Comparison of ENCODE assay signal across 30 cellular contexts in genomic region chr4:8289956-8290700, GRCh38. TPM values are rescaled to one million over a fixed set of nuclear protein-coding genes. Genes with fewer than 3 reads are reported as not detected.
DNase-seq lines count a peak whose midpoint lies in the region; ATAC-seq and TF ChIP-seq lines count a peak whose summit lies in the region.
"Had no signal": no experiment of that assay in that cellular context is flagged by ENCODE, and none has a peak within 500 bp of the region (broad histone marks: within the 10 kb centered on the region; RNA-seq: fewer than 3 reads in every experiment).

No MANE protein-coding gene starts in this region.

- TF ChIP-seq POLR2A in NB4 (IDR thresholded peaks at IDR 0.05; ENCODE audit: extremely low read depth, insufficient read length) (no peak), heart left ventricle (IDR thresholded peaks at IDR 0.05) (no peak)

- H3K27ac ChIP-seq in heart left ventricle (no peak overlapping the region), neuronal stem cell (replicated peaks; ENCODE audit: low read length) (no peak overlapping the region), tibial artery (no peak overlapping the region)
- H3K27ac ChIP-seq: esophagus squamous epithelium, skin epidermis had no signal

- peak overlapping the region; percentile 55 for H3K9ac ChIP-seq in neuronal stem cell (ENCODE audit: low read depth, low read length, poor library complexity)

- no peak overlapping the region for H3K18ac ChIP-seq in neuronal stem cell (ENCODE audit: low read length)

- no peak overlapping the region for H3K23ac ChIP-seq in neuronal stem cell (ENCODE audit: low read depth, low read length, poor library complexity)

- H3K79me1 ChIP-seq in neuronal stem cell (ENCODE audit: low read depth, low read length) = peaks cover 1% of the 10 kb centered on the region

- H3K4me1 ChIP-seq in heart left ventricle = peaks cover 0 to 17% (median 7%) of the 10 kb centered on the region in 12 donors
- H3K4me1 ChIP-seq in neuronal stem cell (ENCODE audit: control insufficient read depth in 2 of 2, insufficient read depth in 1 of 2, low read depth in 1 of 2, low read length in 2 of 2) = no peaks in the 10 kb centered on the region
- H3K4me1 ChIP-seq in tibial artery = no peaks in the 10 kb centered on the region
- H3K4me1 ChIP-seq: esophagus squamous epithelium had no signal

- H4K8ac ChIP-seq in neuronal stem cell (ENCODE audit: low read depth, low read length) = no peak overlapping the region

- no peak overlapping the region for H3K4ac ChIP-seq in neuronal stem cell (ENCODE audit: low read length)

- H2BK120ac ChIP-seq in neuronal stem cell (ENCODE audit: low read depth, low read length) = no peak overlapping the region

- H3K36me3 ChIP-seq in heart left ventricle (peaks cover 0 to 56% (median 12%) of the 10 kb centered on the region in 9 donors), neuronal stem cell (replicated peaks in 1 of 2; ENCODE audit: control insufficient read depth in 2 of 2, insufficient read depth in 2 of 2, low read length in 2 of 2) (no peaks in the 10 kb centered on the region), tibial artery (no peaks in the 10 kb centered on the region)
- H3K36me3 ChIP-seq: MG63 had no signal

- no peak overlapping the region for H2AFZ ChIP-seq in neuronal stem cell (ENCODE audit: low read length)

- no peak overlapping the region for H2BK12ac ChIP-seq in neuronal stem cell (ENCODE audit: low read length)

- 90 to 93% (median 92%) methylated on average over 29 of the region's 29 CpGs for WGBS in heart left ventricle, 4 donors
- no CpG with 5 or more reads among the region's 29 CpGs for WGBS in neuronal stem cell (ENCODE audit: extremely low coverage in 2 of 2, insufficient read length in 2 of 2, insufficient replicate concordance in 1 of 2), 2 donors

- H2BK5ac ChIP-seq in neuronal stem cell (ENCODE audit: low read length) = no peak overlapping the region

- DNase-seq in NB4 (ENCODE audit: low read depth) (peak; percentile 57), heart left ventricle (peak in 4 of 5 donors; percentile 4 to 39 (median 16)), neuronal stem cell (ENCODE audit: low spot score) (no peak), tibial artery (peak; percentile 16 to 54), amniotic stem cell (lab: John Stamatoyannopoulos, UW) (no peak), NCI-H345 treated with DMSO at 0.1 percent for 48 hours (lab: John Stamatoyannopoulos, UW; ENCODE audit: unreplicated experiment) (no peak), NCI-H2196 (lab: John Stamatoyannopoulos, UW; ENCODE audit: unreplicated experiment) (no peak)
- DNase-seq: activated CD4-positive, alpha-beta T cell treated with anti-CD3 and anti-CD28 coated beads for 36 hours; activated CD8-positive, alpha-beta T cell treated with anti-CD3 and anti-CD28 coated beads, Interleukin-2, amount 10 ng/mL, durations not matched to agents 7 days and 5 days; activated gamma-delta T cell; activated naive CD8-positive, alpha-beta T cell treated with anti-CD3 and anti-CD28 coated beads, Interleukin-2, amount 10 ng/mL, durations not matched to agents 7 days and 5 days; activated T-cell treated with anti-CD3 and anti-CD28 coated beads for 4 hours; CD4-positive, alpha-beta memory T cell; central memory CD4-positive, alpha-beta T cell; EL; esophagus squamous epithelium; foreskin melanocyte; hypothalamus; immature natural killer cell; KBM-7; MG63; NCI-H1417; NCI-H2029 treated with DMSO at 0.1 percent for 48 hours; NCI-H345; NCI-H748 treated with DMSO at 0.1 percent for 48 hours; stimulated activated CD4-positive, alpha-beta T cell treated with anti-CD3 and anti-CD28 coated beads, Interleukin-1b, Interleukin-23, amount 100 ng/mL, for 48 hours had no signal

- H3K4me2 ChIP-seq in neuronal stem cell (ENCODE audit: insufficient read depth, low read length, poor library complexity, severe bottlenecking) = no peak overlapping the region

- no peak overlapping the region for H3K4me3 ChIP-seq in NB4 (ENCODE audit: low read depth, low read length)
- H3K4me3 ChIP-seq in heart left ventricle = no peak overlapping the region
- H3K4me3 ChIP-seq in neuronal stem cell (ENCODE audit: low read length in 2 of 2) = no peak overlapping the region
- H3K4me3 ChIP-seq in tibial artery = no peak overlapping the region
- H3K4me3 ChIP-seq: esophagus squamous epithelium, GM12878, MG63, skin epidermis had no signal

- intact Hi-C loops in heart left ventricle (cut with DNase I) (no loop called here), tibial artery (cut with DNase I; ENCODE audit: low total_unique reads) (no loop called here)

- H3K27me3 ChIP-seq in heart left ventricle (no peaks in the 10 kb centered on the region), neuronal stem cell (ENCODE audit: control insufficient read depth in 3 of 3, insufficient read depth in 3 of 3, low read depth in 1 of 3, low read length in 3 of 3) (peaks cover 0 to 5% (median 2%) of the 10 kb centered on the region in 3 experiments), tibial artery (no peaks in the 10 kb centered on the region)
- H3K27me3 ChIP-seq: esophagus squamous epithelium, MG63 had no signal

- no peak for TF ChIP-seq CTCF in NB4 (IDR thresholded peaks at IDR 0.05; ENCODE audit: low read depth, low read length)
- TF ChIP-seq CTCF in heart left ventricle (IDR thresholded peaks at IDR 0.05) = no peak
- no peak for TF ChIP-seq CTCF in tibial artery (IDR thresholded peaks at IDR 0.05)

- H3K9me3 ChIP-seq in heart left ventricle (no peaks in the 10 kb centered on the region), neuronal stem cell (replicated peaks in 1 of 2; ENCODE audit: control insufficient read depth in 2 of 2, insufficient read depth in 1 of 2, low read depth in 1 of 2, low read length in 2 of 2) (peaks cover 0 to 2% of the 10 kb centered on the region in 2 donors), tibial artery (no peaks in the 10 kb centered on the region)
- H3K9me3 ChIP-seq: esophagus squamous epithelium, MG63 had no signal

- H4K91ac ChIP-seq in neuronal stem cell (ENCODE audit: low read depth, low read length, poor library complexity) = no peak overlapping the region

- H3K14ac ChIP-seq in neuronal stem cell (ENCODE audit: low read length) = no peak overlapping the region

- no peak overlapping the region for H2AK5ac ChIP-seq in neuronal stem cell (ENCODE audit: low read depth, low read length)

- no peak overlapping the region for H2BK15ac ChIP-seq in neuronal stem cell (ENCODE audit: low read length)

- no peak for ATAC-seq in heart left ventricle
- ATAC-seq: activated CD4-positive, alpha-beta T cell treated with anti-CD3 and anti-CD28 coated beads for 36 hours; activated CD8-positive, alpha-beta T cell treated with anti-CD3 and anti-CD28 coated beads, Interleukin-2, amount 10 ng/mL, durations not matched to agents 7 days and 5 days; GM12878 had no signal

RNA-seq across cellular contexts. Expression of gene HTRA3, which starts 20.6 kb away (rescaled TPM):
- 10 to 100 TPM; 26.8 to 84.6 (median 55.0) TPM for total RNA-seq in heart left ventricle
- 10 to 100 TPM; 28.9 to 50.1 TPM for polyA plus RNA-seq in heart left ventricle
- polyA plus RNA-seq in neuronal stem cell (2013, experiment 1 of 2) = 2.9 TPM
- 2.8 TPM for polyA plus RNA-seq in neuronal stem cell (2013, experiment 2 of 2)
- total RNA-seq: activated CD4-positive, alpha-beta T cell treated with anti-CD3 and anti-CD28 coated beads for 36 hours; activated CD8-positive, alpha-beta T cell treated with anti-CD3 and anti-CD28 coated beads, Interleukin-2, amount 10 ng/mL, durations not matched to agents 7 days and 5 days; activated naive CD8-positive, alpha-beta T cell treated with anti-CD3 and anti-CD28 coated beads, Interleukin-2, amount 10 ng/mL, durations not matched to agents 7 days and 5 days; CD4-positive, alpha-beta memory T cell; T-helper 1 cell treated with Interleukin-12 subunit alpha and Interleukin-12 subunit beta and Interleukin-4 antibody, amounts not matched to agents 30 ng/mL and 1 ng/mL, for 36 hours had no signal
- polyA plus RNA-seq: CD4-positive, alpha-beta memory T cell; immature natural killer cell; neural cell had no signal

Comparison
In these comparisons a context has a peak if more than half of its experiments do, and no peak if none do; other contexts are left out.
1. DNase-seq: peak in NB4 (single experiment), heart left ventricle (4 of 5) and tibial artery (2 of 2); none in neuronal stem cell (single experiment), amniotic stem cell (single experiment), NCI-H345 treated with DMSO at 0.1 percent for 48 hours (single experiment) and NCI-H2196 (single experiment).